20 cellular contexts compared by ENCODE assay signal in the genomic region with DNA sequence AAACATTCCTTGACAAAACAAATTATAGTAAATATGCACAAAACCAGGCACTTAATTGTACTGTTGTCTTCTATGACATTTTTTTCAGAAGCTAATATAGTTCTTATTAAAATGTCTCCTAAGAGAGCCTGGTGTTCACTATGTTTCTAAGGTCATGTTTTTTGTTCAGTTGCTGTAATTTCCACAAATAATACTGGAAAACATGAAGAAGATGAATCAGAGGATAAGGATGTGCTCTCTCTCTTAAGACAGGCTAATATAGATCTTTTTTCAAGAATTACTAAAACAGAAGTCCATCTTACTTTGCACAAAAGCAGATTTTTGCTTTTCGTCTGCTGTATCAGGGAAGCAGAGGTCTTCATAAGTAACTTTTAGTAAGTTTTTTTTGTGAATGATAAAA.
"Had no signal": no experiment of that assay in that cellular context is flagged by ENCODE, and none has a peak within 500 bp of the region (broad histone marks: within the 10 kb centered on the region; RNA-seq: fewer than 3 reads in every experiment).

No MANE protein-coding gene starts in this region.

- H3K27ac ChIP-seq: colonic mucosa, left lung, suprapubic skin, transverse colon, vagina, WERI-Rb-1 had no signal

- DNase-seq: activated CD4-positive, alpha-beta T cell treated with anti-CD3 and anti-CD28 coated beads, Interleukin-2, amount 50 U/mL, for 4 hours; activated effector memory CD4-positive, alpha-beta T cell treated with anti-CD3 and anti-CD28 coated beads, Interleukin-2, amount 50 U/mL, for 16 hours; activated T-cell treated with anti-CD3 and anti-CD28 coated beads, Interleukin-2, amount 50 U/mL, for 72 hours; amniotic stem cell; caudate nucleus; colonic mucosa; foreskin melanocyte; glutamatergic neuron; hypothalamus; left lung; occipital lobe; stimulated activated naive CD8-positive, alpha-beta T cell treated with anti-CD3 and anti-CD28 coated beads, Interleukin-15, amount 100 ng/mL, for 72 hours; transverse colon; WERI-Rb-1 had no signal

- H3K27me3 Mint-ChIP-seq: progenitor cell of endocrine pancreas had no signal

- H3K4me1 ChIP-seq: colonic mucosa, left lung, suprapubic skin, transverse colon, vagina had no signal

- H3K4me3 Mint-ChIP-seq: activated naive CD4-positive, alpha-beta T cell treated with anti-CD3 and anti-CD28 coated beads, Interleukin-2, amount 50 U/mL, for 24 hours; activated T-cell treated with anti-CD3 and anti-CD28 coated beads, Interleukin-2, amount 50 U/mL, for 72 hours; mesothelial cell of epicardium; nephron; stimulated activated naive CD8-positive, alpha-beta T cell treated with anti-CD3 and anti-CD28 coated beads, Interleukin-15, amount 100 ng/mL, for 72 hours had no signal

- H3K36me3 ChIP-seq: colonic mucosa, left lung, suprapubic skin, transverse colon, vagina, WERI-Rb-1 had no signal

- H3K4me3 ChIP-seq: colonic mucosa, left lung, suprapubic skin, transverse colon, vagina had no signal

- H3K4me1 Mint-ChIP-seq: activated naive CD4-positive, alpha-beta T cell treated with anti-CD3 and anti-CD28 coated beads, Interleukin-2, amount 50 U/mL, for 24 hours; mesothelial cell of epicardium; nephron had no signal

- H3K27me3 ChIP-seq: colonic mucosa, left lung, suprapubic skin, transverse colon, vagina had no signal

- ATAC-seq: activated T-cell treated with anti-CD3 and anti-CD28 coated beads, Interleukin-2, amount 50 U/mL, for 72 hours; left lung; stimulated activated naive CD8-positive, alpha-beta T cell treated with anti-CD3 and anti-CD28 coated beads, Interleukin-15, amount 100 ng/mL, for 72 hours had no signal

- H3K9me3 ChIP-seq: colonic mucosa, suprapubic skin, transverse colon, vagina had no signal

- H3K9me3 Mint-ChIP-seq: activated naive CD4-positive, alpha-beta T cell treated with anti-CD3 and anti-CD28 coated beads, Interleukin-2, amount 50 U/mL, for 24 hours; nephron; stimulated activated naive CD8-positive, alpha-beta T cell treated with anti-CD3 and anti-CD28 coated beads, Interleukin-15, amount 100 ng/mL, for 72 hours had no signal

- H3K36me3 Mint-ChIP-seq: activated naive CD4-positive, alpha-beta T cell treated with anti-CD3 and anti-CD28 coated beads, Interleukin-2, amount 50 U/mL, for 24 hours; mesothelial cell of epicardium had no signal

- H3K27ac Mint-ChIP-seq: activated naive CD4-positive, alpha-beta T cell treated with anti-CD3 and anti-CD28 coated beads, Interleukin-2, amount 50 U/mL, for 24 hours; activated T-cell treated with anti-CD3 and anti-CD28 coated beads, Interleukin-2, amount 50 U/mL, for 72 hours; mesothelial cell of epicardium; nephron; progenitor cell of endocrine pancreas; stimulated activated naive CD8-positive, alpha-beta T cell treated with anti-CD3 and anti-CD28 coated beads, Interleukin-15, amount 100 ng/mL, for 72 hours had no signal
